In the genomic region with DNA sequence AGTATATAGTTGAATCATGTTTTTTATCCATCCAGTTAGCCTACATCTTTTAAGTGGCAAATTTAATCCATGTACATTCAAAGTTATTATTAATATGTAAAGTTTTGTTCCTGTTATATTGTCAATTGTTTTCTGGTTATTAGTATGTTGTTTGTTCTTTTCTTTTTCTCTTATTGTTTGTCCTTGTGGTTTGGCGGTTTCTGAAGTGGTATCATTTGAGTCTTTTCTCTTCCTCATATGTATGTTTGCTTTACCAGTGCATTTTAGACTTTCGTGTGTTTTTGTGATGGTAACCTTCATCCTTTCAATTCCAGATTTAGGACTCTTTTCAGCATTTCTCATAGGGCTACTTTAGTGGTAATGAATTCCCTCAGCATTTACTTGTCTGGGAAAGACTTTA, we compare ENCODE assay signal across 22 cellular contexts.
"Had no signal": no experiment of that assay in that cellular context is flagged by ENCODE, and none has a peak within 500 bp of the region (broad histone marks: within the 10 kb centered on the region; RNA-seq: fewer than 3 reads in every experiment).

No MANE protein-coding gene starts in this region.

- H3K36me3 ChIP-seq: adrenal gland, Peyer's patch, SJSA1 had no signal

- H3K4me3 ChIP-seq: adrenal gland, Peyer's patch, SJSA1 had no signal

- ATAC-seq: activated CD4-positive, CD25-positive, alpha-beta regulatory T cell treated with anti-CD3 and anti-CD28 coated beads, Interleukin-2, amount 50 U/mL, for 24 hours; activated CD8-positive, alpha-beta T cell treated with anti-CD3 and anti-CD28 coated beads for 36 hours; SK-N-SH treated with all-trans-retinoic acid at 6 μM for 48 hours had no signal

- H3K27me3 ChIP-seq: adrenal gland, Peyer's patch, SJSA1 had no signal

- H3K9me3 ChIP-seq: adrenal gland, Peyer's patch, SJSA1 had no signal

- H3K27ac ChIP-seq: adrenal gland, Peyer's patch, RWPE1, SJSA1 had no signal

- DNase-seq: activated CD4-positive, alpha-beta T cell treated with anti-CD3 and anti-CD28 coated beads for 4 hours; activated CD8-positive, alpha-beta memory T cell treated with anti-CD3 and anti-CD28 coated beads, Interleukin-2, amount 50 U/mL, for 4 hours; activated CD8-positive, alpha-beta T cell treated with anti-CD3 and anti-CD28 coated beads for 36 hours; activated naive CD4-positive, alpha-beta T cell treated with anti-CD3 and anti-CD28 coated beads, Interleukin-2, amount 50 U/mL, for 16 hours; activated naive CD8-positive, alpha-beta T cell treated with anti-CD3 and anti-CD28 coated beads, Interleukin-2, amount 10 ng/mL, durations not matched to agents 7 days and 5 days; adrenal gland; anterior cingulate cortex; cerebellar nuclear complex; NCI-H1092 treated with DMSO at 0.1 percent for 48 hours; NCI-H1417 treated with DMSO at 0.1 percent for 48 hours; NCI-H1694 treated with DMSO at 0.1 percent for 48 hours; NCI-H2029 treated with DMSO at 0.1 percent for 48 hours; NCI-H345; NCI-H510A; NCI-H526 treated with DMSO at 0.1 percent for 48 hours; Peyer's patch; Right ventricle myocardium superior had no signal

- H3K4me1 ChIP-seq: Peyer's patch, SJSA1 had no signal

- FAIRE-seq: colon had no signal
